Comparison of ENCODE assay signal across 1 cellular context in the genomic region with DNA sequence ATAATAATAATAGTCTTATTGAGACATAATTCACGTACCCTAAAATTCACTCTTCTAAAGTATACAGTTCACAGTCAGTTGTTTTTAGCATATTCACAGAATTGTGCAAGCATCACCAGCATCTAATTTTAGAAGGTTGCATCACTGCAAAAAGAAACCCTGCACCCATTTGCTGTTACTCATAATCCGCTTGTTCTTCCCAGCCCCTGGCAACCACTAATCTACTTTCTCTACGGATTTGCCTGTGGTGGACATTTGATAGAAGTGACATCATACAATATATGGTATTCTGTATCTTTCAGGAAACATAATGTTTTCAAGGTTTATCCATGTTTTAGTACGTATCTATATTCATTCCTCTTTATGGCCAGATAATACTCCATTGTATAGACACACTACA.
TF ChIP-seq lines count a peak whose summit lies in the region.

No MANE protein-coding gene starts in this region.

TF ChIP-seq in HepG2, 621 proteins besides CTCF, POLR2A, EP300 and RAD21 (continued from another document):
- TF ChIP-seq, protein P1, sequence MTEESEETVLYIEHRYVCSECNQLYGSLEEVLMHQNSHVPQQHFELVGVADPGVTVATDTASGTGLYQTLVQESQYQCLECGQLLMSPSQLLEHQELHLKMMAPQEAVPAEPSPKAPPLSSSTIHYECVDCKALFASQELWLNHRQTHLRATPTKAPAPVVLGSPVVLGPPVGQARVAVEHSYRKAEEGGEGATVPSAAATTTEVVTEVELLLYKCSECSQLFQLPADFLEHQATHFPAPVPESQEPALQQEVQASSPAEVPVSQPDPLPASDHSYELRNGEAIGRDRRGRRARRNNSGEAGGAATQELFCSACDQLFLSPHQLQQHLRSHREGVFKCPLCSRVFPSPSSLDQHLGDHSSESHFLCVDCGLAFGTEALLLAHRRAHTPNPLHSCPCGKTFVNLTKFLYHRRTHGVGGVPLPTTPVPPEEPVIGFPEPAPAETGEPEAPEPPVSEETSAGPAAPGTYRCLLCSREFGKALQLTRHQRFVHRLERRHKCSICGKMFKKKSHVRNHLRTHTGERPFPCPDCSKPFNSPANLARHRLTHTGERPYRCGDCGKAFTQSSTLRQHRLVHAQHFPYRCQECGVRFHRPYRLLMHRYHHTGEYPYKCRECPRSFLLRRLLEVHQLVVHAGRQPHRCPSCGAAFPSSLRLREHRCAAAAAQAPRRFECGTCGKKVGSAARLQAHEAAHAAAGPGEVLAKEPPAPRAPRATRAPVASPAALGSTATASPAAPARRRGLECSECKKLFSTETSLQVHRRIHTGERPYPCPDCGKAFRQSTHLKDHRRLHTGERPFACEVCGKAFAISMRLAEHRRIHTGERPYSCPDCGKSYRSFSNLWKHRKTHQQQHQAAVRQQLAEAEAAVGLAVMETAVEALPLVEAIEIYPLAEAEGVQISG (CRISPR knock-in tag; IDR thresholded peaks at IDR 0.05) = no peak
- TF ChIP-seq, protein P2, sequence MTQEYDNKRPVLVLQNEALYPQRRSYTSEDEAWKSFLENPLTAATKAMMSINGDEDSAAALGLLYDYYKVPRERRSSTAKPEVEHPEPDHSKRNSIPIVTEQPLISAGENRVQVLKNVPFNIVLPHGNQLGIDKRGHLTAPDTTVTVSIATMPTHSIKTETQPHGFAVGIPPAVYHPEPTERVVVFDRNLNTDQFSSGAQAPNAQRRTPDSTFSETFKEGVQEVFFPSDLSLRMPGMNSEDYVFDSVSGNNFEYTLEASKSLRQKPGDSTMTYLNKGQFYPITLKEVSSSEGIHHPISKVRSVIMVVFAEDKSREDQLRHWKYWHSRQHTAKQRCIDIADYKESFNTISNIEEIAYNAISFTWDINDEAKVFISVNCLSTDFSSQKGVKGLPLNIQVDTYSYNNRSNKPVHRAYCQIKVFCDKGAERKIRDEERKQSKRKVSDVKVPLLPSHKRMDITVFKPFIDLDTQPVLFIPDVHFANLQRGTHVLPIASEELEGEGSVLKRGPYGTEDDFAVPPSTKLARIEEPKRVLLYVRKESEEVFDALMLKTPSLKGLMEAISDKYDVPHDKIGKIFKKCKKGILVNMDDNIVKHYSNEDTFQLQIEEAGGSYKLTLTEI (CRISPR knock-in tag; conservative IDR thresholded peaks at IDR 0.05) = no peak
- TF ChIP-seq HNRNPH1 (optimal IDR thresholded peaks at IDR 0.05; ENCODE audit: low read depth, low read length) = no peak
- TF ChIP-seq POLR2AphosphoS5 (IDR thresholded peaks at IDR 0.05; ENCODE audit: low read depth, low read length) = no peak
- TF ChIP-seq PAF1 (CRISPR knock-in tag; IDR thresholded peaks at IDR 0.05) = no peak
- TF ChIP-seq RBFOX2 (IDR thresholded peaks at IDR 0.05; ENCODE audit: low read depth, low read length) = no peak
- no peak for TF ChIP-seq HOXA3 (CRISPR knock-in tag; IDR thresholded peaks at IDR 0.05)
- peak; percentile 60 for TF ChIP-seq ATF7 (IDR thresholded peaks at IDR 0.05)
- TF ChIP-seq ATF7 (CRISPR knock-in tag; IDR thresholded peaks at IDR 0.05) = no peak
- no peak for TF ChIP-seq PRDM15 (CRISPR knock-in tag; IDR thresholded peaks at IDR 0.05)
- peak; percentile 61; the same call in 1 of the 2 replicates for TF ChIP-seq CEBPB (IDR thresholded peaks at IDR 0.05; ENCODE audit: borderline replicate concordance, low read depth, low read length)
- TF ChIP-seq HDAC2 (CRISPR knock-in tag; IDR thresholded peaks at IDR 0.05) = no peak
- TF ChIP-seq, protein P3, sequence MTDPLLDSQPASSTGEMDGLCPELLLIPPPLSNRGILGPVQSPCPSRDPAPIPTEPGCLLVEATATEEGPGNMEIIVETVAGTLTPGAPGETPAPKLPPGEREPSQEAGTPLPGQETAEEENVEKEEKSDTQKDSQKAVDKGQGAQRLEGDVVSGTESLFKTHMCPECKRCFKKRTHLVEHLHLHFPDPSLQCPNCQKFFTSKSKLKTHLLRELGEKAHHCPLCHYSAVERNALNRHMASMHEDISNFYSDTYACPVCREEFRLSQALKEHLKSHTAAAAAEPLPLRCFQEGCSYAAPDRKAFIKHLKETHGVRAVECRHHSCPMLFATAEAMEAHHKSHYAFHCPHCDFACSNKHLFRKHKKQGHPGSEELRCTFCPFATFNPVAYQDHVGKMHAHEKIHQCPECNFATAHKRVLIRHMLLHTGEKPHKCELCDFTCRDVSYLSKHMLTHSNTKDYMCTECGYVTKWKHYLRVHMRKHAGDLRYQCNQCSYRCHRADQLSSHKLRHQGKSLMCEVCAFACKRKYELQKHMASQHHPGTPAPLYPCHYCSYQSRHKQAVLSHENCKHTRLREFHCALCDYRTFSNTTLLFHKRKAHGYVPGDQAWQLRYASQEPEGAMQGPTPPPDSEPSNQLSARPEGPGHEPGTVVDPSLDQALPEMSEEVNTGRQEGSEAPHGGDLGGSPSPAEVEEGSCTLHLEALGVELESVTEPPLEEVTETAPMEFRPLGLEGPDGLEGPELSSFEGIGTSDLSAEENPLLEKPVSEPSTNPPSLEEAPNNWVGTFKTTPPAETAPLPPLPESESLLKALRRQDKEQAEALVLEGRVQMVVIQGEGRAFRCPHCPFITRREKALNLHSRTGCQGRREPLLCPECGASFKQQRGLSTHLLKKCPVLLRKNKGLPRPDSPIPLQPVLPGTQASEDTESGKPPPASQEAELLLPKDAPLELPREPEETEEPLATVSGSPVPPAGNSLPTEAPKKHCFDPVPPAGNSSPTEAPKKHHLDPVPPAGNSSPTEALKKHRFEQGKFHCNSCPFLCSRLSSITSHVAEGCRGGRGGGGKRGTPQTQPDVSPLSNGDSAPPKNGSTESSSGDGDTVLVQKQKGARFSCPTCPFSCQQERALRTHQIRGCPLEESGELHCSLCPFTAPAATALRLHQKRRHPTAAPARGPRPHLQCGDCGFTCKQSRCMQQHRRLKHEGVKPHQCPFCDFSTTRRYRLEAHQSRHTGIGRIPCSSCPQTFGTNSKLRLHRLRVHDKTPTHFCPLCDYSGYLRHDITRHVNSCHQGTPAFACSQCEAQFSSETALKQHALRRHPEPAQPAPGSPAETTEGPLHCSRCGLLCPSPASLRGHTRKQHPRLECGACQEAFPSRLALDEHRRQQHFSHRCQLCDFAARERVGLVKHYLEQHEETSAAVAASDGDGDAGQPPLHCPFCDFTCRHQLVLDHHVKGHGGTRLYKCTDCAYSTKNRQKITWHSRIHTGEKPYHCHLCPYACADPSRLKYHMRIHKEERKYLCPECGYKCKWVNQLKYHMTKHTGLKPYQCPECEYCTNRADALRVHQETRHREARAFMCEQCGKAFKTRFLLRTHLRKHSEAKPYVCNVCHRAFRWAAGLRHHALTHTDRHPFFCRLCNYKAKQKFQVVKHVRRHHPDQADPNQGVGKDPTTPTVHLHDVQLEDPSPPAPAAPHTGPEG (CRISPR knock-in tag; IDR thresholded peaks at IDR 0.05) = no peak
